ENCODE assay signal across 10 cellular contexts in genomic region chr11:93524173-93524536, GRCh38. TPM values are rescaled to one million over a fixed set of nuclear protein-coding genes. Genes with fewer than 3 reads are reported as not detected.
DNase-seq lines count a peak whose midpoint lies in the region; ATAC-seq and TF ChIP-seq lines count a peak whose summit lies in the region.
"Had no signal": no experiment of that assay in that cellular context is flagged by ENCODE, and none has a peak within 500 bp of the region (broad histone marks: within the 10 kb centered on the region; RNA-seq: fewer than 3 reads in every experiment).

No MANE protein-coding gene starts in this region.

- peak overlapping the region; percentile 75 for H3K4me3 Mint-ChIP-seq in natural killer cell
- H3K4me3 Mint-ChIP-seq in activated naive CD8-positive, alpha-beta T cell treated with anti-CD3 and anti-CD28 coated beads for 36 hours, result no peak overlapping the region

- no peaks in the 10 kb centered on the region for H3K9me3 Mint-ChIP-seq in natural killer cell
- H3K9me3 Mint-ChIP-seq in activated naive CD8-positive, alpha-beta T cell treated with anti-CD3 and anti-CD28 coated beads for 36 hours, result no peaks in the 10 kb centered on the region
- H3K9me3 Mint-ChIP-seq: naive thymus-derived CD8-positive, alpha-beta T cell had no signal

- no peak overlapping the region for H3K27ac ChIP-seq in ovary

- no peaks in the 10 kb centered on the region for H3K9me3 ChIP-seq in ovary

- H3K27me3 ChIP-seq in ovary, result no peaks in the 10 kb centered on the region

- DNase-seq in natural killer cell (no peak), ovary (no peak)
- DNase-seq in activated CD4-positive, CD25-positive, alpha-beta regulatory T cell treated with anti-CD3 and anti-CD28 coated beads, Interleukin-2, amount 50 U/mL, for 72 hours, result no peak
- DNase-seq in activated naive CD8-positive, alpha-beta T cell treated with anti-CD3 and anti-CD28 coated beads for 36 hours, result no peak
- DNase-seq: foreskin melanocyte; naive thymus-derived CD8-positive, alpha-beta T cell; SIG-M5 had no signal

- intact Hi-C loops in natural killer cell (cut with micrococcal nuclease), result no loop called here
- intact Hi-C loops in ovary (cut with DNase I), result no loop called here

- WGBS in ovary, 3 donors, result 68 to 78% (median 74%) methylated on average over 6 of the region's 6 CpGs

- H3K36me3 Mint-ChIP-seq in natural killer cell, result no peaks in the 10 kb centered on the region
- H3K36me3 Mint-ChIP-seq in activated naive CD8-positive, alpha-beta T cell treated with anti-CD3 and anti-CD28 coated beads for 36 hours, result no peaks in the 10 kb centered on the region
- H3K36me3 Mint-ChIP-seq: naive thymus-derived CD8-positive, alpha-beta T cell had no signal

- peak overlapping the region; percentile 65 to 84 for H3K27ac Mint-ChIP-seq in natural killer cell
- no peak overlapping the region for H3K27ac Mint-ChIP-seq in activated naive CD8-positive, alpha-beta T cell treated with anti-CD3 and anti-CD28 coated beads for 36 hours

- no peak for TF ChIP-seq EP300 in ovary (IDR thresholded peaks at IDR 0.05)

- no peak for TF ChIP-seq POLR2A in ovary (IDR thresholded peaks at IDR 0.05)

- no peak for TF ChIP-seq CTCF in natural killer cell (IDR thresholded peaks at IDR 0.05)
- no peak for TF ChIP-seq CTCF in ovary (IDR thresholded peaks at IDR 0.05)

- peaks cover 3% of the 10 kb centered on the region for H3K4me1 ChIP-seq in ovary (ENCODE audit: insufficient read depth)

- H3K36me3 ChIP-seq in ovary, result no peaks in the 10 kb centered on the region

- H3K27me3 Mint-ChIP-seq in natural killer cell (ENCODE audit: low read depth in 2 of 2), result no peaks in the 10 kb centered on the region
- H3K27me3 Mint-ChIP-seq in activated naive CD8-positive, alpha-beta T cell treated with anti-CD3 and anti-CD28 coated beads for 36 hours, result no peaks in the 10 kb centered on the region
- H3K27me3 Mint-ChIP-seq: naive thymus-derived CD8-positive, alpha-beta T cell had no signal

- H3K4me1 Mint-ChIP-seq in natural killer cell, result peaks cover 57 to 69% of the 10 kb centered on the region in 2 donors
- peaks cover 10% of the 10 kb centered on the region for H3K4me1 Mint-ChIP-seq in activated naive CD8-positive, alpha-beta T cell treated with anti-CD3 and anti-CD28 coated beads for 36 hours

- ATAC-seq in GM18868 (IDR thresholded peaks at IDR 0.05; ENCODE audit: unreplicated experiment), result peak; percentile 31
- peak; percentile 29 for ATAC-seq in GM21576 (IDR thresholded peaks at IDR 0.05; ENCODE audit: unreplicated experiment)
- peak; percentile 35 for ATAC-seq in HG03521 (IDR thresholded peaks at IDR 0.05; ENCODE audit: unreplicated experiment)
- peak in 2 of 3 donors; percentile 10 to 25 for ATAC-seq in natural killer cell
- ATAC-seq: naive thymus-derived CD8-positive, alpha-beta T cell had no signal

- no peak overlapping the region for H3K4me3 ChIP-seq in ovary

RNA-seq across cellular contexts. Expression of gene SMCO4, which starts 19.0 kb away (rescaled TPM):
- total RNA-seq in natural killer cell, result 1 to 10 TPM; 2.7 to 4.6 (median 3.6) TPM
- 10 to 100 TPM; 10.8 to 26.5 (median 20.2) TPM for total RNA-seq in ovary
- 10 to 100 TPM; 12.6 to 52.7 TPM for polyA plus RNA-seq in ovary
- 1 to 10 TPM; 6.1 to 6.8 TPM for total RNA-seq in activated naive CD8-positive, alpha-beta T cell treated with anti-CD3 and anti-CD28 coated beads for 36 hours
